Comparison of ENCODE assay signal across 1 cellular context in the genomic region with DNA sequence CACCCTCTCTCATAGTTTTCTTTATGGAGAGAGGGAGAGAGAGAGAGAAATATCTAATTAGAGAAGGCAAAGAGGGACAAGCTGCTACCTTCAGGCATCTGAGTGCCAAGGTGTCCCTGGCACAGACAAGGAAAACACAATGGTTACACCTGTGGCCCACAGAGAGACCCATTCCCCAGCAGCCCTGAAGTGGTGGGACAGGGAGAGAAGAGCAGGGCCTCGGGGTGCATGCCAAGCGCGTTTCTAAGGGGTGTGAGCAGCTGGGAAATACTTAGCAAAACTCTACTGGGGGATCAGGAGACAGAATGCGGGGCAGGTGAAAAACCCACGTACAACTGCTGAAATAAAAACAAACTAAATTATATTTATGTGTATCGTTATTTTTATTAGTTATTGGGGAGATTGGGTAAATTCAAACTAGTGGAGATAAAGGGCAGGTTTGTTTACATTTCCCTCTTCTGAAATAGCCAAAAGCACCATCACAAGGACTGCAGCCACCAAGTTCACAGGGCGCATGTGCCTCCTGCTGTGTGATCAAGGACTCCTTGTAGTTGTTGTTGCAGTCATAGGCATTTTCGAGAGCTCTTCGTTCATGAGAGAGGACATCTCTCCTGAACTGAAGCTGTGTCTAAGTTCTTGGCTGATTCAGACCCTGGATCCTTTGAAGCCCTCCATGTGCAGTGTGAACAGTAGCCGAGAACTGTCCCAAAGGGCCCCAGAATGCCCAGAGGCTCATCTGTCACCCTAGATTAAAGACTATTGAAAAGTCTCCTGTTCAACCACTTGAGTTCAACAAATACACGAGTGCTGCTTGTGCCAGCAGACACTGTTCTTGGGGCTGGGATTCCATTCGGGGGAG.
TF ChIP-seq lines count a peak whose summit lies in the region.

No MANE protein-coding gene starts in this region.

TF ChIP-seq in HepG2, 621 proteins besides CTCF, POLR2A, EP300 and RAD21 (continued from another document and continues in another):
- TF ChIP-seq, protein P1, sequence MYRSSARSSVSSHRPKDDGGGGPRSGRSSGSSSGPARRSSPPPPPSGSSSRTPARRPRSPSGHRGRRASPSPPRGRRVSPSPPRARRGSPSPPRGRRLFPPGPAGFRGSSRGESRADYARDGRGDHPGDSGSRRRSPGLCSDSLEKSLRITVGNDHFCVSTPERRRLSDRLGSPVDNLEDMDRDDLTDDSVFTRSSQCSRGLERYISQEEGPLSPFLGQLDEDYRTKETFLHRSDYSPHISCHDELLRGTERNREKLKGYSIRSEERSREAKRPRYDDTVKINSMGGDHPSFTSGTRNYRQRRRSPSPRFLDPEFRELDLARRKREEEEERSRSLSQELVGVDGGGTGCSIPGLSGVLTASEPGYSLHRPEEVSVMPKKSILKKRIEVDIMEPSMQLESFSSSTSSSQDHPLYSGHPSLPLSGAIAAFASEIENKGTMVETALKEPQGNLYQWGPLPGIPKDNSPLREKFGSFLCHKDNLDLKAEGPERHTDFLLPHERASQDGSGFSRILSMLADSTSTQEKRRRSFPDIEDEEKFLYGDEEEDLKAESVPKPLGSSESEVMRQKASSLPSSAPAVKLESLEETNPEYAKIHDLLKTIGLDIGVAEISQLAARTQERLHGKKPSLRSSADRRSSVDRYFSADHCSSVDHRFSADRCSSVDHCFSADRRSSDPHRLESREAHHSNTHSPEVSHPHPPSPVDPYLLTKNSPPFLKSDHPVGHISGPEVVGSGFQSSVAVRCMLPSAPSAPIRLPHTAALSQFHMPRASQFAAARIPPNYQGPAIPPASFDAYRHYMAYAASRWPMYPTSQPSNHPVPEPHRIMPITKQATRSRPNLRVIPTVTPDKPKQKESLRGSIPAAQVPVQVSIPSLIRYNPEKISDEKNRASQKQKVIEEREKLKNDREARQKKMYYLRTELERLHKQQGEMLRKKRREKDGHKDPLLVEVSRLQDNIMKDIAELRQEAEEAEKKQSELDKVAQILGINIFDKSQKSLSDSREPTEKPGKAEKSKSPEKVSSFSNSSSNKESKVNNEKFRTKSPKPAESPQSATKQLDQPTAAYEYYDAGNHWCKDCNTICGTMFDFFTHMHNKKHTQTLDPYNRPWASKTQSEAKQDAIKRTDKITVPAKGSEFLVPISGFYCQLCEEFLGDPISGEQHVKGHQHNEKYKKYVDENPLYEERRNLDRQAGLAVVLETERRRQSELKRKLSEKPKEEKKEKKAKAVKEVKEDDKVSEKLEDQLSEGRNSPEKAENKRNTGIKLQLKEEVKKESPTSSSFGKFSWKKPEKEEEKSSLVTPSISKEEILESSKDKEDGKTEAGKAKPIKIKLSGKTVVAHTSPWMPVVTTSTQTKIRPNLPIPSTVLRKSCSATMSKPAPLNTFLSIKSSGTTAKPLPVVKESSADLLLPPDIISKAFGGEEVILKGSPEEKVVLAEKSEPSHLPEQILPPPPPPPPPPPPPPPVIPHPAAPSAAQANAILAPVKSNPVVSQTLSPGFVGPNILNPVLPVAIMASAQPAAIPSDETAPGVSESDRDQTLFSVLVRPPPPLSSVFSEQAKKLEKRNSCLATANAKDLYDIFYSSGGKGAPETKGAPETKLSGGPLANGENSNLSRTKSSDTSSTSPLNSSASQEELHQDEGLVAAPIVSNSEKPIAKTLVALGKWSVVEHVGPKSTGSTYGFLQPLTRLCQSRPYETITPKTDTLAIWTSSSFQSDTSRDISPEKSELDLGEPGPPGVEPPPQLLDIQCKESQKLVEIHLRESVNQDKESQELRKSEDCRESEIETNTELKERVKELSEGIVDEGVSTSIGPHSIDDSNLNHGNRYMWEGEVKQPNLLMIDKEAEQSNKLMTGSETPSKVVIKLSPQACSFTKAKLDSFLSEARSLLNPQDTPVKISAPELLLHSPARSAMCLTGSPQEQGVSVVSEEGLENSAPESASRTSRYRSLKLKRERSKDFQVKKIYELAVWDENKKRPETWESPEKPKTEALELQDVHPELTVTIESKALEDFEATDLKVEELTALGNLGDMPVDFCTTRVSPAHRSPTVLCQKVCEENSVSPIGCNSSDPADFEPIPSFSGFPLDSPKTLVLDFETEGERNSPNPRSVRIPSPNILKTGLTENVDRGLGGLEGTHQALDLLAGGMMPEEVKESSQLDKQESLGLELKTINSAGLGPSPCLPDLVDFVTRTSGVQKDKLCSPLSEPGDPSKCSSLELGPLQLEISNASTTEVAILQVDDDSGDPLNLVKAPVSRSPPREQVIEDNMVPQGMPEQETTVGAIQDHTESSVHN (CRISPR knock-in tag; IDR thresholded peaks at IDR 0.05): no peak
- TF ChIP-seq, protein P2, sequence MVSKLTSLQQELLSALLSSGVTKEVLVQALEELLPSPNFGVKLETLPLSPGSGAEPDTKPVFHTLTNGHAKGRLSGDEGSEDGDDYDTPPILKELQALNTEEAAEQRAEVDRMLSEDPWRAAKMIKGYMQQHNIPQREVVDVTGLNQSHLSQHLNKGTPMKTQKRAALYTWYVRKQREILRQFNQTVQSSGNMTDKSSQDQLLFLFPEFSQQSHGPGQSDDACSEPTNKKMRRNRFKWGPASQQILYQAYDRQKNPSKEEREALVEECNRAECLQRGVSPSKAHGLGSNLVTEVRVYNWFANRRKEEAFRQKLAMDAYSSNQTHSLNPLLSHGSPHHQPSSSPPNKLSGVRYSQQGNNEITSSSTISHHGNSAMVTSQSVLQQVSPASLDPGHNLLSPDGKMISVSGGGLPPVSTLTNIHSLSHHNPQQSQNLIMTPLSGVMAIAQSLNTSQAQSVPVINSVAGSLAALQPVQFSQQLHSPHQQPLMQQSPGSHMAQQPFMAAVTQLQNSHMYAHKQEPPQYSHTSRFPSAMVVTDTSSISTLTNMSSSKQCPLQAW (CRISPR knock-in tag; IDR thresholded peaks at IDR 0.05): no peak
- TF ChIP-seq ZNF44 (CRISPR knock-in tag; IDR thresholded peaks at IDR 0.05) (no peak), JARID2 (CRISPR knock-in tag; IDR thresholded peaks at IDR 0.05; ENCODE audit: insufficient replicate concordance) (peak; percentile 19), KDM3A (CRISPR knock-in tag; IDR thresholded peaks at IDR 0.05; ENCODE audit: low read depth) (no peak), RXRB (CRISPR knock-in tag; IDR thresholded peaks at IDR 0.05; ENCODE audit: borderline replicate concordance) (no peak), ZNF605 (CRISPR knock-in tag; IDR thresholded peaks at IDR 0.05) (0 out of 2 replicates have a peak, but pooled peaks have one; percentile 17), MYC (CRISPR knock-in tag; IDR thresholded peaks at IDR 0.05; ENCODE audit: borderline replicate concordance) (no peak), ZNF367 (CRISPR knock-in tag; IDR thresholded peaks at IDR 0.05; ENCODE audit: borderline replicate concordance) (no peak), PCBP2 (optimal IDR thresholded peaks at IDR 0.05; ENCODE audit: low read depth, low read length, poor library complexity, severe bottlenecking) (no peak), ELF4 (CRISPR knock-in tag; IDR thresholded peaks at IDR 0.05; ENCODE audit: borderline replicate concordance) (no peak), ZNF562 (CRISPR knock-in tag; IDR thresholded peaks at IDR 0.05; ENCODE audit: borderline replicate concordance) (no peak), ZNF24 (IDR thresholded peaks at IDR 0.05) (no peak), NCOR1 (IDR thresholded peaks at IDR 0.05; ENCODE audit: borderline replicate concordance, low read length) (no peak)
- TF ChIP-seq, protein P3, sequence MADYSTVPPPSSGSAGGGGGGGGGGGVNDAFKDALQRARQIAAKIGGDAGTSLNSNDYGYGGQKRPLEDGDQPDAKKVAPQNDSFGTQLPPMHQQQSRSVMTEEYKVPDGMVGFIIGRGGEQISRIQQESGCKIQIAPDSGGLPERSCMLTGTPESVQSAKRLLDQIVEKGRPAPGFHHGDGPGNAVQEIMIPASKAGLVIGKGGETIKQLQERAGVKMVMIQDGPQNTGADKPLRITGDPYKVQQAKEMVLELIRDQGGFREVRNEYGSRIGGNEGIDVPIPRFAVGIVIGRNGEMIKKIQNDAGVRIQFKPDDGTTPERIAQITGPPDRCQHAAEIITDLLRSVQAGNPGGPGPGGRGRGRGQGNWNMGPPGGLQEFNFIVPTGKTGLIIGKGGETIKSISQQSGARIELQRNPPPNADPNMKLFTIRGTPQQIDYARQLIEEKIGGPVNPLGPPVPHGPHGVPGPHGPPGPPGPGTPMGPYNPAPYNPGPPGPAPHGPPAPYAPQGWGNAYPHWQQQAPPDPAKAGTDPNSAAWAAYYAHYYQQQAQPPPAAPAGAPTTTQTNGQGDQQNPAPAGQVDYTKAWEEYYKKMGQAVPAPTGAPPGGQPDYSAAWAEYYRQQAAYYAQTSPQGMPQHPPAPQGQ (CRISPR knock-in tag; IDR thresholded peaks at IDR 0.05; ENCODE audit: borderline replicate concordance): no peak
- TF ChIP-seq, protein P4, sequence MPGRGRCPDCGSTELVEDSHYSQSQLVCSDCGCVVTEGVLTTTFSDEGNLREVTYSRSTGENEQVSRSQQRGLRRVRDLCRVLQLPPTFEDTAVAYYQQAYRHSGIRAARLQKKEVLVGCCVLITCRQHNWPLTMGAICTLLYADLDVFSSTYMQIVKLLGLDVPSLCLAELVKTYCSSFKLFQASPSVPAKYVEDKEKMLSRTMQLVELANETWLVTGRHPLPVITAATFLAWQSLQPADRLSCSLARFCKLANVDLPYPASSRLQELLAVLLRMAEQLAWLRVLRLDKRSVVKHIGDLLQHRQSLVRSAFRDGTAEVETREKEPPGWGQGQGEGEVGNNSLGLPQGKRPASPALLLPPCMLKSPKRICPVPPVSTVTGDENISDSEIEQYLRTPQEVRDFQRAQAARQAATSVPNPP (CRISPR knock-in tag; IDR thresholded peaks at IDR 0.05): no peak
- TF ChIP-seq, protein P5, sequence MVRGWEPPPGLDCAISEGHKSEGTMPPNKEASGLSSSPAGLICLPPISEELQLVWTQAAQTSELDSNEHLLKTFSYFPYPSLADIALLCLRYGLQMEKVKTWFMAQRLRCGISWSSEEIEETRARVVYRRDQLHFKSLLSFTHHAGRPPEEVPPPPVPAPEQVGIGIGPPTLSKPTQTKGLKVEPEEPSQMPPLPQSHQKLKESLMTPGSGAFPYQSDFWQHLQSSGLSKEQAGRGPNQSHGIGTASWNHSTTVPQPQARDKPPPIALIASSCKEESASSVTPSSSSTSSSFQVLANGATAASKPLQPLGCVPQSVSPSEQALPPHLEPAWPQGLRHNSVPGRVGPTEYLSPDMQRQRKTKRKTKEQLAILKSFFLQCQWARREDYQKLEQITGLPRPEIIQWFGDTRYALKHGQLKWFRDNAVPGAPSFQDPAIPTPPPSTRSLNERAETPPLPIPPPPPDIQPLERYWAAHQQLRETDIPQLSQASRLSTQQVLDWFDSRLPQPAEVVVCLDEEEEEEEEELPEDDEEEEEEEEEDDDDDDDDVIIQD (CRISPR knock-in tag; IDR thresholded peaks at IDR 0.05; ENCODE audit: low read depth): no peak
- TF ChIP-seq, protein P6, sequence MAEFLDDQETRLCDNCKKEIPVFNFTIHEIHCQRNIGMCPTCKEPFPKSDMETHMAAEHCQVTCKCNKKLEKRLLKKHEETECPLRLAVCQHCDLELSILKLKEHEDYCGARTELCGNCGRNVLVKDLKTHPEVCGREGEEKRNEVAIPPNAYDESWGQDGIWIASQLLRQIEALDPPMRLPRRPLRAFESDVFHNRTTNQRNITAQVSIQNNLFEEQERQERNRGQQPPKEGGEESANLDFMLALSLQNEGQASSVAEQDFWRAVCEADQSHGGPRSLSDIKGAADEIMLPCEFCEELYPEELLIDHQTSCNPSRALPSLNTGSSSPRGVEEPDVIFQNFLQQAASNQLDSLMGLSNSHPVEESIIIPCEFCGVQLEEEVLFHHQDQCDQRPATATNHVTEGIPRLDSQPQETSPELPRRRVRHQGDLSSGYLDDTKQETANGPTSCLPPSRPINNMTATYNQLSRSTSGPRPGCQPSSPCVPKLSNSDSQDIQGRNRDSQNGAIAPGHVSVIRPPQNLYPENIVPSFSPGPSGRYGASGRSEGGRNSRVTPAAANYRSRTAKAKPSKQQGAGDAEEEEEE (CRISPR knock-in tag; IDR thresholded peaks at IDR 0.05; ENCODE audit: borderline replicate concordance): no peak
- TF ChIP-seq, protein P7, sequence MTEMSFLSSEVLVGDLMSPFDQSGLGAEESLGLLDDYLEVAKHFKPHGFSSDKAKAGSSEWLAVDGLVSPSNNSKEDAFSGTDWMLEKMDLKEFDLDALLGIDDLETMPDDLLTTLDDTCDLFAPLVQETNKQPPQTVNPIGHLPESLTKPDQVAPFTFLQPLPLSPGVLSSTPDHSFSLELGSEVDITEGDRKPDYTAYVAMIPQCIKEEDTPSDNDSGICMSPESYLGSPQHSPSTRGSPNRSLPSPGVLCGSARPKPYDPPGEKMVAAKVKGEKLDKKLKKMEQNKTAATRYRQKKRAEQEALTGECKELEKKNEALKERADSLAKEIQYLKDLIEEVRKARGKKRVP (CRISPR knock-in tag; IDR thresholded peaks at IDR 0.05): no peak
- TF ChIP-seq, protein P8, sequence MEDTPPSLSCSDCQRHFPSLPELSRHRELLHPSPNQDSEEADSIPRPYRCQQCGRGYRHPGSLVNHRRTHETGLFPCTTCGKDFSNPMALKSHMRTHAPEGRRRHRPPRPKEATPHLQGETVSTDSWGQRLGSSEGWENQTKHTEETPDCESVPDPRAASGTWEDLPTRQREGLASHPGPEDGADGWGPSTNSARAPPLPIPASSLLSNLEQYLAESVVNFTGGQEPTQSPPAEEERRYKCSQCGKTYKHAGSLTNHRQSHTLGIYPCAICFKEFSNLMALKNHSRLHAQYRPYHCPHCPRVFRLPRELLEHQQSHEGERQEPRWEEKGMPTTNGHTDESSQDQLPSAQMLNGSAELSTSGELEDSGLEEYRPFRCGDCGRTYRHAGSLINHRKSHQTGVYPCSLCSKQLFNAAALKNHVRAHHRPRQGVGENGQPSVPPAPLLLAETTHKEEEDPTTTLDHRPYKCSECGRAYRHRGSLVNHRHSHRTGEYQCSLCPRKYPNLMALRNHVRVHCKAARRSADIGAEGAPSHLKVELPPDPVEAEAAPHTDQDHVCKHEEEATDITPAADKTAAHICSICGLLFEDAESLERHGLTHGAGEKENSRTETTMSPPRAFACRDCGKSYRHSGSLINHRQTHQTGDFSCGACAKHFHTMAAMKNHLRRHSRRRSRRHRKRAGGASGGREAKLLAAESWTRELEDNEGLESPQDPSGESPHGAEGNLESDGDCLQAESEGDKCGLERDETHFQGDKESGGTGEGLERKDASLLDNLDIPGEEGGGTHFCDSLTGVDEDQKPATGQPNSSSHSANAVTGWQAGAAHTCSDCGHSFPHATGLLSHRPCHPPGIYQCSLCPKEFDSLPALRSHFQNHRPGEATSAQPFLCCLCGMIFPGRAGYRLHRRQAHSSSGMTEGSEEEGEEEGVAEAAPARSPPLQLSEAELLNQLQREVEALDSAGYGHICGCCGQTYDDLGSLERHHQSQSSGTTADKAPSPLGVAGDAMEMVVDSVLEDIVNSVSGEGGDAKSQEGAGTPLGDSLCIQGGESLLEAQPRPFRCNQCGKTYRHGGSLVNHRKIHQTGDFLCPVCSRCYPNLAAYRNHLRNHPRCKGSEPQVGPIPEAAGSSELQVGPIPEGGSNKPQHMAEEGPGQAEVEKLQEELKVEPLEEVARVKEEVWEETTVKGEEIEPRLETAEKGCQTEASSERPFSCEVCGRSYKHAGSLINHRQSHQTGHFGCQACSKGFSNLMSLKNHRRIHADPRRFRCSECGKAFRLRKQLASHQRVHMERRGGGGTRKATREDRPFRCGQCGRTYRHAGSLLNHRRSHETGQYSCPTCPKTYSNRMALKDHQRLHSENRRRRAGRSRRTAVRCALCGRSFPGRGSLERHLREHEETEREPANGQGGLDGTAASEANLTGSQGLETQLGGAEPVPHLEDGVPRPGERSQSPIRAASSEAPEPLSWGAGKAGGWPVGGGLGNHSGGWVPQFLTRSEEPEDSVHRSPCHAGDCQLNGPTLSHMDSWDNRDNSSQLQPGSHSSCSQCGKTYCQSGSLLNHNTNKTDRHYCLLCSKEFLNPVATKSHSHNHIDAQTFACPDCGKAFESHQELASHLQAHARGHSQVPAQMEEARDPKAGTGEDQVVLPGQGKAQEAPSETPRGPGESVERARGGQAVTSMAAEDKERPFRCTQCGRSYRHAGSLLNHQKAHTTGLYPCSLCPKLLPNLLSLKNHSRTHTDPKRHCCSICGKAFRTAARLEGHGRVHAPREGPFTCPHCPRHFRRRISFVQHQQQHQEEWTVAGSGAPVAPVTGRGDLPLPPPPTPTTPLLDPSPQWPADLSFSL (CRISPR knock-in tag; IDR thresholded peaks at IDR 0.05): no peak
